ENCODE assay signal across 1 cellular context in genomic region chr6:145735356-145736165, GRCh38.
TF ChIP-seq lines count a peak whose summit lies in the region.

Gene EPM2A (minus strand): TSS chr6:145735520. CDS start chr6:145735498, 22 bp downstream.

TF ChIP-seq in HepG2, 621 proteins besides CTCF, POLR2A, EP300 and RAD21 (continued from another document and continues in another):
- no peak; the same call in 1 of the 2 replicates for TF ChIP-seq ZSCAN25 (CRISPR knock-in tag; IDR thresholded peaks at IDR 0.05)
- peak; percentile 66 for TF ChIP-seq IRF2 (CRISPR knock-in tag; IDR thresholded peaks at IDR 0.05)
- TF ChIP-seq MEIS1 (CRISPR knock-in tag; IDR thresholded peaks at IDR 0.05; ENCODE audit: borderline replicate concordance): no peak
- TF ChIP-seq NKX3-1 (CRISPR knock-in tag; IDR thresholded peaks at IDR 0.05): peak; percentile 96
- TF ChIP-seq SNAPC4 (CRISPR knock-in tag; IDR thresholded peaks at IDR 0.05): peak; percentile 89
- TF ChIP-seq KDM1A (CRISPR knock-in tag; IDR thresholded peaks at IDR 0.05): no peak
- TF ChIP-seq NBN (conservative IDR thresholded peaks at IDR 0.05): no peak
- no peak for TF ChIP-seq PAXIP1 (CRISPR knock-in tag; conservative IDR thresholded peaks at IDR 0.05)
- TF ChIP-seq CSRNP2 (CRISPR knock-in tag; conservative IDR thresholded peaks at IDR 0.05; ENCODE audit: low read depth): peak; percentile 97
- peak; percentile 33 for TF ChIP-seq XRCC5 (optimal IDR thresholded peaks at IDR 0.05; ENCODE audit: low read length)
- no peak for TF ChIP-seq CEBPB (IDR thresholded peaks at IDR 0.05; ENCODE audit: borderline replicate concordance, low read depth, low read length)
- TF ChIP-seq MYNN (CRISPR knock-in tag; IDR thresholded peaks at IDR 0.05; ENCODE audit: low read depth): peak; percentile 89; the same call in 1 of the 2 replicates
- peak; percentile 13; the same call in 1 of the 2 replicates for TF ChIP-seq SIX1 (CRISPR knock-in tag; IDR thresholded peaks at IDR 0.05; ENCODE audit: borderline replicate concordance)
- peak; percentile 94 for TF ChIP-seq MEIS2 (CRISPR knock-in tag; IDR thresholded peaks at IDR 0.05)
- peak; percentile 97; the same call in 1 of the 2 replicates for TF ChIP-seq E2F2 (CRISPR knock-in tag; IDR thresholded peaks at IDR 0.05; ENCODE audit: borderline replicate concordance)
- peak; percentile 83 for TF ChIP-seq ZFY (CRISPR knock-in tag; IDR thresholded peaks at IDR 0.05)
- no peak for TF ChIP-seq IKZF1 (IDR thresholded peaks at IDR 0.05)
- TF ChIP-seq ZNF598 (CRISPR knock-in tag; IDR thresholded peaks at IDR 0.05; ENCODE audit: borderline replicate concordance): no peak
- peak; percentile 82 for TF ChIP-seq RNF219 (CRISPR knock-in tag; IDR thresholded peaks at IDR 0.05)
- no peak for TF ChIP-seq SMARCC2 (IDR thresholded peaks at IDR 0.05)
- TF ChIP-seq NFYB (CRISPR knock-in tag; IDR thresholded peaks at IDR 0.05): peak; percentile 51
- TF ChIP-seq TEAD3 (CRISPR knock-in tag; optimal IDR thresholded peaks at IDR 0.05; ENCODE audit: borderline replicate concordance): peak; percentile 45
- TF ChIP-seq ELF1 (CRISPR knock-in tag; IDR thresholded peaks at IDR 0.05): peak; percentile 55; the same call in 1 of the 2 replicates
- TF ChIP-seq ETV5 (CRISPR knock-in tag; IDR thresholded peaks at IDR 0.05; ENCODE audit: borderline replicate concordance): peak; percentile 46
- TF ChIP-seq ZNF33B (CRISPR knock-in tag; IDR thresholded peaks at IDR 0.05): peak; percentile 99; the same call in 1 of the 2 replicates
- peak; percentile 77; the same call in 1 of the 2 replicates for TF ChIP-seq ZNF572 (CRISPR knock-in tag; IDR thresholded peaks at IDR 0.05)
- TF ChIP-seq CENPX (CRISPR knock-in tag; IDR thresholded peaks at IDR 0.05): no peak
- TF ChIP-seq CBX5 (CRISPR knock-in tag; IDR thresholded peaks at IDR 0.05; ENCODE audit: borderline replicate concordance): peak; percentile 58; the same call in 1 of the 2 replicates
- TF ChIP-seq BCL6 (CRISPR knock-in tag; IDR thresholded peaks at IDR 0.05): peak; percentile 60
- TF ChIP-seq E2F1 (CRISPR knock-in tag; IDR thresholded peaks at IDR 0.05): peak; percentile 73
- TF ChIP-seq NFIC (IDR thresholded peaks at IDR 0.05; ENCODE audit: low read length): no peak
- TF ChIP-seq GPBP1L1 (CRISPR knock-in tag; IDR thresholded peaks at IDR 0.05): no peak
- peak; percentile 73; the same call in 1 of the 2 replicates for TF ChIP-seq ZNF678 (CRISPR knock-in tag; IDR thresholded peaks at IDR 0.05)
- TF ChIP-seq ZNF652 (CRISPR knock-in tag; IDR thresholded peaks at IDR 0.05; ENCODE audit: borderline replicate concordance, low read depth): no peak
- TF ChIP-seq ATF5 (CRISPR knock-in tag; IDR thresholded peaks at IDR 0.05; ENCODE audit: low read depth): peak; percentile 89; the same call in 1 of the 2 replicates
- peak; percentile 94 for TF ChIP-seq HIVEP1 (CRISPR knock-in tag; IDR thresholded peaks at IDR 0.05)
- TF ChIP-seq RBM22 (optimal IDR thresholded peaks at IDR 0.05; ENCODE audit: low read length): peak; percentile 67
- TF ChIP-seq BATF2 (CRISPR knock-in tag; IDR thresholded peaks at IDR 0.05): peak; percentile 97
- peak; percentile 83 for TF ChIP-seq SKIL (CRISPR knock-in tag; IDR thresholded peaks at IDR 0.05; ENCODE audit: borderline replicate concordance)
- TF ChIP-seq NR3C1 (CRISPR knock-in tag; IDR thresholded peaks at IDR 0.05): no peak
- TF ChIP-seq ELF3 (CRISPR knock-in tag; IDR thresholded peaks at IDR 0.05): no peak; the same call in none of the 2 replicates
- peak; percentile 90 for TF ChIP-seq ZBTB38 (CRISPR knock-in tag; IDR thresholded peaks at IDR 0.05)
- TF ChIP-seq ZNF747 (CRISPR knock-in tag; IDR thresholded peaks at IDR 0.05; ENCODE audit: borderline replicate concordance): peak; percentile 97
